ENCODE assay signal across 14 cellular contexts in genomic region chr11:75850787-75851186, GRCh38. TPM values are rescaled to one million over a fixed set of nuclear protein-coding genes. Genes with fewer than 3 reads are reported as not detected.
DNase-seq lines count a peak whose midpoint lies in the region; ATAC-seq and TF ChIP-seq lines count a peak whose summit lies in the region.
"Had no signal": no experiment of that assay in that cellular context is flagged by ENCODE, and none has a peak within 500 bp of the region (broad histone marks: within the 10 kb centered on the region; RNA-seq: fewer than 3 reads in every experiment).

No MANE protein-coding gene starts in this region.

- H3K27me3 ChIP-seq in CD4-positive, alpha-beta T cell (ENCODE audit: control insufficient read depth, insufficient read depth, low read length): no peaks in the 10 kb centered on the region
- no peaks in the 10 kb centered on the region for H3K27me3 ChIP-seq in dorsolateral prefrontal cortex
- H3K27me3 ChIP-seq in osteoblast (ENCODE audit: insufficient read depth, low read length): no peaks in the 10 kb centered on the region
- H3K27me3 ChIP-seq: BLaER1, ovary had no signal

- peaks cover 14% of the 10 kb centered on the region for H3K4me1 ChIP-seq in osteoblast (ENCODE audit: insufficient read depth, low read length)

- no peak overlapping the region for H3K27ac ChIP-seq in CD4-positive, alpha-beta T cell (ENCODE audit: low read depth, low read length)
- H3K27ac ChIP-seq in dorsolateral prefrontal cortex (peak overlapping the region in 48 of 59 donors; percentile 0 to 76 (median 37)), osteoblast (ENCODE audit: low read depth, low read length) (peak overlapping the region; percentile 11)
- H3K27ac ChIP-seq: BLaER1, ovary had no signal

- H3K79me2 ChIP-seq in osteoblast (ENCODE audit: insufficient read depth, low read length): peaks cover 47% of the 10 kb centered on the region

- no peaks in the 10 kb centered on the region for H3K27me3 Mint-ChIP-seq in CD4-positive, alpha-beta T cell
- H3K27me3 Mint-ChIP-seq: activated naive CD4-positive, alpha-beta T cell treated with anti-CD3 and anti-CD28 coated beads, Interleukin-2, amount 10 ng/mL, durations not matched to agents 7 days and 5 days had no signal

- no peak overlapping the region for H3K4me3 Mint-ChIP-seq in CD4-positive, alpha-beta T cell
- H3K4me3 Mint-ChIP-seq: activated naive CD4-positive, alpha-beta T cell treated with anti-CD3 and anti-CD28 coated beads, Interleukin-2, amount 10 ng/mL, durations not matched to agents 7 days and 5 days had no signal

- TF ChIP-seq CTCF in CD4-positive, alpha-beta T cell (IDR thresholded peaks at IDR 0.05): no peak
- TF ChIP-seq CTCF in dorsolateral prefrontal cortex (IDR thresholded peaks at IDR 0.05 in 54 of 56, conservative IDR thresholded peaks at IDR 0.05 in 2 of 56; ENCODE audit: low read depth in 1 of 56, partially characterized antibody in 56 of 56) (no peak), osteoblast (IDR thresholded peaks at IDR 0.05; ENCODE audit: extremely low read depth, low read depth, low read length) (no peak)

- H3K4me3 ChIP-seq in dorsolateral prefrontal cortex (no peak overlapping the region), osteoblast (ENCODE audit: insufficient read depth, low read length) (no peak overlapping the region)
- H3K4me3 ChIP-seq: BLaER1, ovary had no signal

- CTCF ChIA-PET in CD4-positive, alpha-beta T cell (lab: Charles Lee): interaction anchor here (1.9 kb wide), 1 partner anchor 17 kb away, joined by 5 read pairs; no protein-coding TSS in a partner anchor

- no peaks in the 10 kb centered on the region for H3K9me3 ChIP-seq in CD4-positive, alpha-beta T cell (ENCODE audit: control insufficient read depth, low read length)
- no peaks in the 10 kb centered on the region for H3K9me3 ChIP-seq in osteoblast (ENCODE audit: low read depth, low read length)
- H3K9me3 ChIP-seq: BLaER1, ovary had no signal

- intact Hi-C loops in CD4-positive, alpha-beta T cell (cut with DNase I, micrococcal nuclease): no loop called here
- intact Hi-C loops in dorsolateral prefrontal cortex (cut with DNase I): no loop called here

- peak overlapping the region; percentile 7 for H3K4me2 ChIP-seq in osteoblast (ENCODE audit: insufficient read depth, low read length)

- H3K36me3 ChIP-seq in osteoblast (ENCODE audit: insufficient read depth, low read length): no peaks in the 10 kb centered on the region
- H3K36me3 ChIP-seq: ovary had no signal

- no peak for ATAC-seq in CD4-positive, alpha-beta T cell (ENCODE audit: poor library complexity)
- no peak for ATAC-seq in stimulated activated naive CD8-positive, alpha-beta T cell treated with anti-CD3 and anti-CD28 coated beads, Interleukin-15, Interleukin-2, amounts not matched to agents 100 U/mL and 50 U/mL, for 24 hours
- ATAC-seq in HG02623 (IDR thresholded peaks at IDR 0.05; ENCODE audit: unreplicated experiment): no peak
- no peak for ATAC-seq in GM18909 (IDR thresholded peaks at IDR 0.05; ENCODE audit: poor library complexity, unreplicated experiment)
- ATAC-seq: activated CD4-positive, CD25-positive, alpha-beta regulatory T cell treated with anti-CD3 and anti-CD28 coated beads, Interleukin-2, amount 50 U/mL, for 24 hours; Panc1 had no signal

- POLR2A ChIA-PET in CD4-positive, alpha-beta T cell (lab: Charles Lee): no interaction called here

- no peaks in the 10 kb centered on the region for H4K20me1 ChIP-seq in osteoblast (ENCODE audit: insufficient read depth, low read length)

- peaks cover 30% of the 10 kb centered on the region for H3K36me3 Mint-ChIP-seq in CD4-positive, alpha-beta T cell (ENCODE audit: low read depth)

- DNase-seq in CD4-positive, alpha-beta T cell: no peak
- DNase-seq in NCI-H2227 (lab: John Stamatoyannopoulos, UW; ENCODE audit: unreplicated experiment): peak; percentile 8
- DNase-seq in dorsolateral prefrontal cortex: peak in 1 of 10 donors; percentile 14
- no peak for DNase-seq in osteoblast (ENCODE audit: insufficient read length, low spot score, missing footprints)
- DNase-seq in stimulated activated naive CD8-positive, alpha-beta T cell treated with anti-CD3 and anti-CD28 coated beads, Interleukin-15, Interleukin-2, amounts not matched to agents 100 U/mL and 50 U/mL, for 24 hours: no peak
- DNase-seq in stimulated activated CD4-positive, alpha-beta T cell treated with anti-CD3 and anti-CD28 coated beads, Interleukin-2, amount 100 ng/mL, for 24 hours: no peak
- DNase-seq: activated naive CD4-positive, alpha-beta T cell treated with anti-CD3 and anti-CD28 coated beads, Interleukin-2, amount 10 ng/mL, durations not matched to agents 7 days and 5 days; NCI-H1694; ovary had no signal

- H3K27ac Mint-ChIP-seq in CD4-positive, alpha-beta T cell: peak overlapping the region; percentile 58
- H3K27ac Mint-ChIP-seq: activated naive CD4-positive, alpha-beta T cell treated with anti-CD3 and anti-CD28 coated beads, Interleukin-2, amount 10 ng/mL, durations not matched to agents 7 days and 5 days had no signal

- H3K4me1 Mint-ChIP-seq in CD4-positive, alpha-beta T cell (ENCODE audit: low read depth): peaks cover 37% of the 10 kb centered on the region

- H3K9me3 Mint-ChIP-seq in CD4-positive, alpha-beta T cell: no peaks in the 10 kb centered on the region
- H3K9me3 Mint-ChIP-seq: activated naive CD4-positive, alpha-beta T cell treated with anti-CD3 and anti-CD28 coated beads, Interleukin-2, amount 10 ng/mL, durations not matched to agents 7 days and 5 days had no signal

- no peak overlapping the region for H2AFZ ChIP-seq in osteoblast (ENCODE audit: low read length)

RNA-seq across cellular contexts. Expression of gene UVRAG, which starts 35.8 kb away (rescaled TPM):
- total RNA-seq in CD4-positive, alpha-beta T cell: 10 to 100 TPM; 16.5 to 19.5 TPM
- total RNA-seq in dorsolateral prefrontal cortex: 10 to 100 TPM; 29.8 to 76.8 (median 44.7) TPM
- 28.2 and 30.4 TPM in 2 replicates for total RNA-seq in osteoblast
